Comparison of ENCODE assay signal across 30 cellular contexts in the genomic region with DNA sequence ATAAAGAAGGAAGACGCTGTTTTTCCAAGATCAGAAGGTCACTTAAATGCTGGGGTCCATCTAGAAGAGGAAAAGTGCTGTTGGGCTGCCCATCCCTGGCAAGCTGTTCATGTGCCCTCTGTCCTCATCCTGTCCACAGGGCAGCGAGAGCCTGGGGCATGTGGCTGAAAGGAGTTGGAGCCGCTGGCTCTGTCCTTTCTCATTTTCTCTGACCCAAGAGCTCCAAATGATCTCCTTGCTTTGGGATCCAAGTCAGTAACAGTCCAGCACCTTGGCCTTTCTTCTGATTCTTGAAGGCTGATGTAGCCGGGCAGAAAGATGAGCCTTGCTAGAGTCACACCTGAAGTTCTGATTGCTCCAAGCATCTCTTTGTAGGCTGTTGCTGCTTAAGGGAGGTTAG. TPM values are rescaled to one million over a fixed set of nuclear protein-coding genes. Genes with fewer than 3 reads are reported as not detected.
"Had no signal": no experiment of that assay in that cellular context is flagged by ENCODE, and none has a peak within 500 bp of the region (broad histone marks: within the 10 kb centered on the region; RNA-seq: fewer than 3 reads in every experiment).

No MANE protein-coding gene starts in this region.

- H3K4me3 Mint-ChIP-seq: activated naive CD4-positive, alpha-beta T cell treated with anti-CD3 and anti-CD28 coated beads, Interleukin-2, amount 10 ng/mL, durations not matched to agents 7 days and 5 days; activated naive CD8-positive, alpha-beta T cell treated with anti-CD3 and anti-CD28 coated beads, Interleukin-2, amount 10 ng/mL, durations not matched to agents 7 days and 5 days; brain; nephron had no signal

- ATAC-seq: heart right ventricle, mucosa of descending colon had no signal

- DNase-seq: activated CD4-positive, alpha-beta T cell treated with anti-CD3 and anti-CD28 coated beads for 4 hours; activated CD4-positive, alpha-beta T cell treated with anti-CD3 and anti-CD28 coated beads, Interleukin-2, amount 50 U/mL, for 4 hours; activated gamma-delta T cell; activated naive CD4-positive, alpha-beta T cell treated with anti-CD3 and anti-CD28 coated beads, Interleukin-2, amount 10 ng/mL, durations not matched to agents 7 days and 5 days; activated naive CD8-positive, alpha-beta T cell treated with anti-CD3 and anti-CD28 coated beads, Interleukin-2, amount 10 ng/mL, durations not matched to agents 7 days and 5 days; activated T-cell treated with anti-CD3 and anti-CD28 coated beads for 4 hours; cortex of kidney; foreskin melanocyte; heart right ventricle; left ventricle myocardium inferior; mesendoderm; mucosa of descending colon; stimulated activated CD4-positive, alpha-beta T cell treated with anti-CD3 and anti-CD28 coated beads, Interleukin-1b, Interleukin-23, amount 100 ng/mL, for 48 hours; stimulated activated naive CD4-positive, alpha-beta T cell treated with Interleukin-2 at 50 U/mL for 16 hours; transverse colon had no signal

- H3K4me3 ChIP-seq: ascending aorta, cardiac muscle cell, esophagus muscularis mucosa, heart right ventricle, left ventricle myocardium inferior, lung, mucosa of descending colon, smooth muscle cell, transverse colon, uterus had no signal

- H3K4me2 ChIP-seq: smooth muscle cell had no signal

- H3K36me3 Mint-ChIP-seq: activated naive CD4-positive, alpha-beta T cell treated with anti-CD3 and anti-CD28 coated beads, Interleukin-2, amount 10 ng/mL, durations not matched to agents 7 days and 5 days; activated naive CD8-positive, alpha-beta T cell treated with anti-CD3 and anti-CD28 coated beads, Interleukin-2, amount 10 ng/mL, durations not matched to agents 7 days and 5 days had no signal

- H3K27me3 Mint-ChIP-seq: activated naive CD8-positive, alpha-beta T cell treated with anti-CD3 and anti-CD28 coated beads, Interleukin-2, amount 10 ng/mL, durations not matched to agents 7 days and 5 days; progenitor cell of endocrine pancreas had no signal

- H3K36me3 ChIP-seq: uterus had no signal

- H3K4me1 Mint-ChIP-seq: activated naive CD4-positive, alpha-beta T cell treated with anti-CD3 and anti-CD28 coated beads, Interleukin-2, amount 10 ng/mL, durations not matched to agents 7 days and 5 days; activated naive CD8-positive, alpha-beta T cell treated with anti-CD3 and anti-CD28 coated beads, Interleukin-2, amount 10 ng/mL, durations not matched to agents 7 days and 5 days; nephron had no signal

- H3K4me1 ChIP-seq: ascending aorta, esophagus muscularis mucosa, left ventricle myocardium inferior, transverse colon, uterus had no signal

- H3K9me3 ChIP-seq: ascending aorta, esophagus muscularis mucosa, heart right ventricle, left ventricle myocardium inferior, mucosa of descending colon, transverse colon, uterus had no signal

- H3K27ac Mint-ChIP-seq: activated naive CD4-positive, alpha-beta T cell treated with anti-CD3 and anti-CD28 coated beads, Interleukin-2, amount 10 ng/mL, durations not matched to agents 7 days and 5 days; activated naive CD8-positive, alpha-beta T cell treated with anti-CD3 and anti-CD28 coated beads, Interleukin-2, amount 10 ng/mL, durations not matched to agents 7 days and 5 days; brain; nephron; progenitor cell of endocrine pancreas had no signal

- H3K27ac ChIP-seq: ascending aorta, cardiac muscle cell, esophagus muscularis mucosa, heart right ventricle, left ventricle myocardium inferior, transverse colon, uterus had no signal

- H3K27me3 ChIP-seq: ascending aorta, cardiac muscle cell, esophagus muscularis mucosa, heart right ventricle, transverse colon, uterus had no signal

- H3K9me3 Mint-ChIP-seq: activated naive CD4-positive, alpha-beta T cell treated with anti-CD3 and anti-CD28 coated beads, Interleukin-2, amount 10 ng/mL, durations not matched to agents 7 days and 5 days; activated naive CD8-positive, alpha-beta T cell treated with anti-CD3 and anti-CD28 coated beads, Interleukin-2, amount 10 ng/mL, durations not matched to agents 7 days and 5 days; brain; nephron had no signal

RNA-seq across cellular contexts. Expression of gene SPDYE5, which starts 44.4 kb away (rescaled TPM):
- total RNA-seq: ascending aorta; cardiac muscle cell; cerebellum; esophagus muscularis mucosa; glomerular endothelial cell; left ventricle myocardium inferior; myocyte; osteocyte; progenitor cell of endocrine pancreas; smooth muscle cell; T-helper 1 cell treated with Interleukin-12 subunit alpha and Interleukin-12 subunit beta and Interleukin-4 antibody, amounts not matched to agents 30 ng/mL and 1 ng/mL, for 36 hours; temporal lobe; transverse colon; uterus had no signal
- polyA plus RNA-seq: heart right ventricle had no signal
